13 cellular contexts compared by ENCODE assay signal in genomic region chr11:72786305-72787261, GRCh38. TPM values are rescaled to one million over a fixed set of nuclear protein-coding genes. Genes with fewer than 3 reads are reported as not detected.
DNase-seq lines count a peak whose midpoint lies in the region; ATAC-seq and TF ChIP-seq lines count a peak whose summit lies in the region.
"Had no signal": no experiment of that assay in that cellular context is flagged by ENCODE, and none has a peak within 500 bp of the region (broad histone marks: within the 10 kb centered on the region; RNA-seq: fewer than 3 reads in every experiment).

No MANE protein-coding gene starts in this region.

- peak; percentile 3 for ATAC-seq in activated naive CD8-positive, alpha-beta T cell treated with anti-CD3 and anti-CD28 coated beads, Interleukin-2, amount 10 ng/mL, durations not matched to agents 7 days and 5 days (ENCODE audit: low read depth)
- no peak for ATAC-seq in activated naive CD8-positive, alpha-beta T cell treated with anti-CD3 and anti-CD28 coated beads, Interleukin-2, amount 50 U/mL, for 24 hours
- ATAC-seq in stimulated activated naive B cell treated with anti-CD40 and anti-IgM and Interleukin-4, amounts not matched to agents 10 μg/mL and 1 μg/mL and 100 μg/mL, for 72 hours (replicated peaks): peak; percentile 17 to 18
- no peak for ATAC-seq in activated T-cell treated with anti-CD3 and anti-CD28 coated beads, Interleukin-2, amount 50 U/mL, for 72 hours (replicated peaks in 1 of 2)
- ATAC-seq: gastroesophageal sphincter had no signal

- no peaks in the 10 kb centered on the region for H3K36me3 ChIP-seq in endodermal cell (ENCODE audit: control insufficient read depth, insufficient read depth, low read length)
- H3K36me3 ChIP-seq: gastroesophageal sphincter had no signal

- H3K4me3 Mint-ChIP-seq in activated naive CD8-positive, alpha-beta T cell treated with anti-CD3 and anti-CD28 coated beads, Interleukin-2, amount 10 ng/mL, durations not matched to agents 7 days and 5 days: peak overlapping the region; percentile 78
- H3K4me3 Mint-ChIP-seq in activated naive CD8-positive, alpha-beta T cell treated with anti-CD3 and anti-CD28 coated beads, Interleukin-2, amount 50 U/mL, for 24 hours: no peak overlapping the region
- peak overlapping the region; percentile 19 for H3K4me3 Mint-ChIP-seq in endodermal cell
- H3K4me3 Mint-ChIP-seq in stimulated activated naive B cell treated with anti-CD40 and anti-IgM and Interleukin-4, amounts not matched to agents 10 μg/mL and 1 μg/mL and 100 μg/mL, for 72 hours: no peak overlapping the region
- H3K4me3 Mint-ChIP-seq in activated T-cell treated with anti-CD3 and anti-CD28 coated beads, Interleukin-2, amount 50 U/mL, for 72 hours: peak overlapping the region in 1 of 2 donors; percentile 20
- H3K4me3 Mint-ChIP-seq: T-helper 1 cell treated with Interleukin-12 subunit alpha and Interleukin-12 subunit beta and Interleukin-4 antibody, amounts not matched to agents 30 μg/mL and 1 μg/mL, for 36 hours had no signal

- 89 to 96% methylated on average over 7 to 8 of the region's 8 CpGs for WGBS in endodermal cell (ENCODE audit: insufficient coverage in 1 of 2, insufficient read length in 1 of 2), 2 experiments

- POLR2A ChIA-PET in activated naive CD8-positive, alpha-beta T cell treated with anti-CD3 and anti-CD28 coated beads, Interleukin-2, amount 10 ng/mL, durations not matched to agents 7 days and 5 days (lab: Charles Lee): interaction anchor here (0.7 to 1.4 kb wide), 4 partner anchors 28 to 357 kb away, joined by 5 to 6 read pairs (median 5); no protein-coding TSS in a partner anchor

- DNase-seq in activated naive CD8-positive, alpha-beta T cell treated with anti-CD3 and anti-CD28 coated beads, Interleukin-2, amount 10 ng/mL, durations not matched to agents 7 days and 5 days: no peak
- no peak for DNase-seq in activated naive CD8-positive, alpha-beta T cell treated with anti-CD3 and anti-CD28 coated beads, Interleukin-2, amount 50 U/mL, for 24 hours
- DNase-seq in NCI-H2196 (lab: John Stamatoyannopoulos, UW; ENCODE audit: unreplicated experiment) (peak; percentile 43), endodermal cell (no peak), midbrain (lab: John Stamatoyannopoulos, UW) (no peak)
- DNase-seq in stimulated activated naive B cell treated with anti-CD40 and anti-IgM and Interleukin-4, amounts not matched to agents 10 μg/mL and 1 μg/mL and 100 μg/mL, for 72 hours: no peak
- DNase-seq in activated T-cell treated with anti-CD3 and anti-CD28 coated beads, Interleukin-2, amount 50 U/mL, for 72 hours: no peak
- DNase-seq in stimulated activated CD4-positive, alpha-beta T cell treated with anti-CD3 and anti-CD28 coated beads, Interleukin-4, amount 100 ng/mL, for 4 hours: no peak
- DNase-seq: cerebellar nuclear complex, NCI-H1930 had no signal

- H3K9me3 Mint-ChIP-seq in activated naive CD8-positive, alpha-beta T cell treated with anti-CD3 and anti-CD28 coated beads, Interleukin-2, amount 10 ng/mL, durations not matched to agents 7 days and 5 days: no peaks in the 10 kb centered on the region
- no peaks in the 10 kb centered on the region for H3K9me3 Mint-ChIP-seq in activated naive CD8-positive, alpha-beta T cell treated with anti-CD3 and anti-CD28 coated beads, Interleukin-2, amount 50 U/mL, for 24 hours
- H3K9me3 Mint-ChIP-seq in endodermal cell: no peaks in the 10 kb centered on the region
- no peaks in the 10 kb centered on the region for H3K9me3 Mint-ChIP-seq in stimulated activated naive B cell treated with anti-CD40 and anti-IgM and Interleukin-4, amounts not matched to agents 10 μg/mL and 1 μg/mL and 100 μg/mL, for 72 hours
- no peaks in the 10 kb centered on the region for H3K9me3 Mint-ChIP-seq in activated T-cell treated with anti-CD3 and anti-CD28 coated beads, Interleukin-2, amount 50 U/mL, for 72 hours
- H3K9me3 Mint-ChIP-seq: stimulated activated naive CD8-positive, alpha-beta T cell treated with anti-CD3 and anti-CD28 coated beads, Interleukin-15, amount 100 ng/mL, for 72 hours; T-helper 1 cell treated with Interleukin-12 subunit alpha and Interleukin-12 subunit beta and Interleukin-4 antibody, amounts not matched to agents 30 μg/mL and 1 μg/mL, for 36 hours had no signal

- peaks cover 11% of the 10 kb centered on the region for H3K27me3 Mint-ChIP-seq in activated naive CD8-positive, alpha-beta T cell treated with anti-CD3 and anti-CD28 coated beads, Interleukin-2, amount 10 ng/mL, durations not matched to agents 7 days and 5 days
- H3K27me3 Mint-ChIP-seq in activated naive CD8-positive, alpha-beta T cell treated with anti-CD3 and anti-CD28 coated beads, Interleukin-2, amount 50 U/mL, for 24 hours: peaks cover 5% of the 10 kb centered on the region
- H3K27me3 Mint-ChIP-seq in endodermal cell (ENCODE audit: insufficient read depth): no peaks in the 10 kb centered on the region
- no peaks in the 10 kb centered on the region for H3K27me3 Mint-ChIP-seq in stimulated activated naive B cell treated with anti-CD40 and anti-IgM and Interleukin-4, amounts not matched to agents 10 μg/mL and 1 μg/mL and 100 μg/mL, for 72 hours
- H3K27me3 Mint-ChIP-seq in activated T-cell treated with anti-CD3 and anti-CD28 coated beads, Interleukin-2, amount 50 U/mL, for 72 hours (ENCODE audit: low read depth): no peaks in the 10 kb centered on the region

- H3K27ac ChIP-seq in endodermal cell (ENCODE audit: low read depth, low read length): no peak overlapping the region

- H3K4me1 ChIP-seq in endodermal cell (ENCODE audit: control insufficient read depth, insufficient read depth, low read length): no peaks in the 10 kb centered on the region

- peak overlapping the region; percentile 84 for H3K27ac Mint-ChIP-seq in activated naive CD8-positive, alpha-beta T cell treated with anti-CD3 and anti-CD28 coated beads, Interleukin-2, amount 10 ng/mL, durations not matched to agents 7 days and 5 days
- H3K27ac Mint-ChIP-seq in activated naive CD8-positive, alpha-beta T cell treated with anti-CD3 and anti-CD28 coated beads, Interleukin-2, amount 50 U/mL, for 24 hours: no peak overlapping the region
- H3K27ac Mint-ChIP-seq in endodermal cell: peak overlapping the region; percentile 72
- peak overlapping the region; percentile 87 for H3K27ac Mint-ChIP-seq in stimulated activated naive B cell treated with anti-CD40 and anti-IgM and Interleukin-4, amounts not matched to agents 10 μg/mL and 1 μg/mL and 100 μg/mL, for 72 hours
- H3K27ac Mint-ChIP-seq in activated T-cell treated with anti-CD3 and anti-CD28 coated beads, Interleukin-2, amount 50 U/mL, for 72 hours: no peak overlapping the region
- H3K27ac Mint-ChIP-seq: T-helper 1 cell treated with Interleukin-12 subunit alpha and Interleukin-12 subunit beta and Interleukin-4 antibody, amounts not matched to agents 30 μg/mL and 1 μg/mL, for 36 hours had no signal

- TF ChIP-seq CTCF in endodermal cell (conservative IDR thresholded peaks at IDR 0.05): no peak

- H3K36me3 Mint-ChIP-seq in activated naive CD8-positive, alpha-beta T cell treated with anti-CD3 and anti-CD28 coated beads, Interleukin-2, amount 10 ng/mL, durations not matched to agents 7 days and 5 days: no peaks in the 10 kb centered on the region
- no peaks in the 10 kb centered on the region for H3K36me3 Mint-ChIP-seq in activated naive CD8-positive, alpha-beta T cell treated with anti-CD3 and anti-CD28 coated beads, Interleukin-2, amount 50 U/mL, for 24 hours (ENCODE audit: low read depth)
- no peaks in the 10 kb centered on the region for H3K36me3 Mint-ChIP-seq in endodermal cell (ENCODE audit: low read depth)
- H3K36me3 Mint-ChIP-seq in stimulated activated naive B cell treated with anti-CD40 and anti-IgM and Interleukin-4, amounts not matched to agents 10 μg/mL and 1 μg/mL and 100 μg/mL, for 72 hours: no peaks in the 10 kb centered on the region
- H3K36me3 Mint-ChIP-seq in activated T-cell treated with anti-CD3 and anti-CD28 coated beads, Interleukin-2, amount 50 U/mL, for 72 hours (ENCODE audit: insufficient read depth in 2 of 2): no peaks in the 10 kb centered on the region

- no peak overlapping the region for H3K4me3 ChIP-seq in endodermal cell (ENCODE audit: low read length)
- H3K4me3 ChIP-seq: gastroesophageal sphincter had no signal

- H3K9ac ChIP-seq in endodermal cell (ENCODE audit: extremely low read depth, low read length, poor library complexity, severe bottlenecking): no peak overlapping the region

- H3K27me3 ChIP-seq in endodermal cell (ENCODE audit: control insufficient read depth, insufficient read depth, low read length, poor library complexity, severe bottlenecking): no peaks in the 10 kb centered on the region
- H3K27me3 ChIP-seq: gastroesophageal sphincter had no signal

- peaks cover 30% of the 10 kb centered on the region for H3K4me1 Mint-ChIP-seq in activated naive CD8-positive, alpha-beta T cell treated with anti-CD3 and anti-CD28 coated beads, Interleukin-2, amount 10 ng/mL, durations not matched to agents 7 days and 5 days
- peaks cover 23% of the 10 kb centered on the region for H3K4me1 Mint-ChIP-seq in activated naive CD8-positive, alpha-beta T cell treated with anti-CD3 and anti-CD28 coated beads, Interleukin-2, amount 50 U/mL, for 24 hours
- peaks cover 23% of the 10 kb centered on the region for H3K4me1 Mint-ChIP-seq in endodermal cell
- H3K4me1 Mint-ChIP-seq in stimulated activated naive B cell treated with anti-CD40 and anti-IgM and Interleukin-4, amounts not matched to agents 10 μg/mL and 1 μg/mL and 100 μg/mL, for 72 hours: peaks cover 29 to 56% of the 10 kb centered on the region in 2 donors
- H3K4me1 Mint-ChIP-seq in activated T-cell treated with anti-CD3 and anti-CD28 coated beads, Interleukin-2, amount 50 U/mL, for 72 hours (ENCODE audit: low read depth): peaks cover 34% of the 10 kb centered on the region

- H3K9me3 ChIP-seq in endodermal cell (ENCODE audit: control insufficient read depth, low read length): no peaks in the 10 kb centered on the region
- H3K9me3 ChIP-seq: gastroesophageal sphincter had no signal

RNA-seq across cellular contexts. Expression of gene STARD10, which starts 7.3 kb away (rescaled TPM):
- total RNA-seq in activated naive CD8-positive, alpha-beta T cell treated with anti-CD3 and anti-CD28 coated beads, Interleukin-2, amount 10 ng/mL, durations not matched to agents 7 days and 5 days: 1 to 10 TPM; 7.8 to 8.0 TPM
- total RNA-seq in endodermal cell: 10 to 100 TPM; 32.2 to 33.3 TPM
- 23.2 TPM for polyA plus RNA-seq in endodermal cell (2013, experiment 1 of 2)
- polyA plus RNA-seq in endodermal cell (2013, experiment 2 of 2): 21.0 TPM
- 10 to 100 TPM; 31.9 to 41.3 TPM for total RNA-seq in activated T-cell treated with anti-CD3 and anti-CD28 coated beads, Interleukin-2, amount 50 U/mL, for 72 hours

RNA-seq across cellular contexts. Expression of gene ATG16L2, which starts 27.6 kb away (rescaled TPM):
- total RNA-seq in activated naive CD8-positive, alpha-beta T cell treated with anti-CD3 and anti-CD28 coated beads, Interleukin-2, amount 10 ng/mL, durations not matched to agents 7 days and 5 days: 100 to 1,000 TPM; 159 to 163 TPM
- total RNA-seq in endodermal cell: 10 to 100 TPM; 32.2 to 34.2 TPM
- polyA plus RNA-seq in endodermal cell (2013, experiment 1 of 2): 21.4 TPM
- 15.2 TPM for polyA plus RNA-seq in endodermal cell (2013, experiment 2 of 2)
- total RNA-seq in activated T-cell treated with anti-CD3 and anti-CD28 coated beads, Interleukin-2, amount 50 U/mL, for 72 hours: 10 to 100 TPM; 55.8 to 56.0 TPM

RNA-seq across cellular contexts. Expression of gene ARAP1, which starts 34.4 kb away (rescaled TPM):
- total RNA-seq in activated naive CD8-positive, alpha-beta T cell treated with anti-CD3 and anti-CD28 coated beads, Interleukin-2, amount 10 ng/mL, durations not matched to agents 7 days and 5 days: 100 to 1,000 TPM; 129 to 134 TPM
- total RNA-seq in endodermal cell: 10 to 100 TPM; 74.4 to 88.3 TPM
- 33.5 TPM for polyA plus RNA-seq in endodermal cell (2013, experiment 1 of 2)
- polyA plus RNA-seq in endodermal cell (2013, experiment 2 of 2): 27.9 TPM
- total RNA-seq in activated T-cell treated with anti-CD3 and anti-CD28 coated beads, Interleukin-2, amount 50 U/mL, for 72 hours: 10 to 100 TPM; 81.7 to 93.4 TPM

Comparison
In these comparisons a context has a peak if more than half of its experiments do, and no peak if none do; other contexts are left out.
1. ATAC-seq: peak in activated naive CD8-positive, alpha-beta T cell treated with anti-CD3 and anti-CD28 coated beads, Interleukin-2, amount 10 ng/mL, durations not matched to agents 7 days and 5 days (single experiment) and stimulated activated naive B cell treated with anti-CD40 and anti-IgM and Interleukin-4, amounts not matched to agents 10 μg/mL and 1 μg/mL and 100 μg/mL, for 72 hours (2 of 2); none in activated naive CD8-positive, alpha-beta T cell treated with anti-CD3 and anti-CD28 coated beads, Interleukin-2, amount 50 U/mL, for 24 hours (single experiment) and activated T-cell treated with anti-CD3 and anti-CD28 coated beads, Interleukin-2, amount 50 U/mL, for 72 hours (0 of 2).
2. H3K27ac Mint-ChIP-seq: peak in activated naive CD8-positive, alpha-beta T cell treated with anti-CD3 and anti-CD28 coated beads, Interleukin-2, amount 10 ng/mL, durations not matched to agents 7 days and 5 days (single experiment), endodermal cell (single experiment) and stimulated activated naive B cell treated with anti-CD40 and anti-IgM and Interleukin-4, amounts not matched to agents 10 μg/mL and 1 μg/mL and 100 μg/mL, for 72 hours (single experiment); none in activated naive CD8-positive, alpha-beta T cell treated with anti-CD3 and anti-CD28 coated beads, Interleukin-2, amount 50 U/mL, for 24 hours (single experiment) and activated T-cell treated with anti-CD3 and anti-CD28 coated beads, Interleukin-2, amount 50 U/mL, for 72 hours (single experiment).
3. H3K4me3 Mint-ChIP-seq: peak in activated naive CD8-positive, alpha-beta T cell treated with anti-CD3 and anti-CD28 coated beads, Interleukin-2, amount 10 ng/mL, durations not matched to agents 7 days and 5 days (single experiment) and endodermal cell (single experiment); none in activated naive CD8-positive, alpha-beta T cell treated with anti-CD3 and anti-CD28 coated beads, Interleukin-2, amount 50 U/mL, for 24 hours (single experiment) and stimulated activated naive B cell treated with anti-CD40 and anti-IgM and Interleukin-4, amounts not matched to agents 10 μg/mL and 1 μg/mL and 100 μg/mL, for 72 hours (0 of 2).